In the genomic region with DNA sequence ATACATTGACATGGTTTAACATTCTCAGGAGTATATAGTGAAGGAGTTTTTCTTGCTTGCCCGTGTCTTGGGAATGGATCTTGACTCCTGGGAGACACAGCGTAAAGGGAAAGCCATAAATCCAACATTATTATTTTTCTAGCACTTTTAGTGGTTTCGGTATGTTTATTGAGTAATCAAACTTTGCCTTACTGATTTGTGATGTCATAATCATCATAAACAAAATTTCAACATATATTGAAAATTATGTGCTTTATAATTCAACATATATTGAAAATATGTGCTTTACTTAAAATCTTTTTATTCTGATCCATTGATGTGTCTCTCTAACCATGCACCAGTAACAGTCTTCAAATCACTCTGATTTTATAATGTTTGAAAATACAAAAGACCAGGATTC, we compare ENCODE assay signal across 10 cellular contexts. TPM values are rescaled to one million over a fixed set of nuclear protein-coding genes. Genes with fewer than 3 reads are reported as not detected.
"Had no signal": no experiment of that assay in that cellular context is flagged by ENCODE, and none has a peak within 500 bp of the region (broad histone marks: within the 10 kb centered on the region; RNA-seq: fewer than 3 reads in every experiment).

No MANE protein-coding gene starts in this region.

- H2AFZ ChIP-seq: GM23248 had no signal

- H3K27ac ChIP-seq: GM23248, HL-60 had no signal

- DNase-seq: GOT3, H7, HFFc6, IMR-90, KBM-7 had no signal

- H3K4me3 ChIP-seq: GM23248, HAP-1 had no signal

- H3K9me3 ChIP-seq: HAP-1 had no signal

- H3K9ac ChIP-seq: GM23248 had no signal

- H3K4me1 ChIP-seq: HAP-1 had no signal

- H3K36me3 ChIP-seq: HAP-1 had no signal

RNA-seq across cellular contexts. Expression of a gene that starts 20.2 kb away (rescaled TPM):
- total RNA-seq: GM23248, H4, H7, HFFc6, HT1080, IMR-90 had no signal
- polyA plus RNA-seq: GM23248, IMR-90 had no signal

RNA-seq across cellular contexts. Expression of a gene that starts 28.4 kb away (rescaled TPM):
- total RNA-seq: GM23248, H4, H7, HFFc6, HT1080, IMR-90 had no signal
- polyA plus RNA-seq: GM23248, IMR-90 had no signal

RNA-seq across cellular contexts. Expression of a gene that starts 41.1 kb away (rescaled TPM):
- total RNA-seq: GM23248, H4, H7, HFFc6, HT1080, IMR-90 had no signal
- polyA plus RNA-seq: GM23248, IMR-90 had no signal

RNA-seq across cellular contexts. Expression of a gene that starts 57.5 kb away (rescaled TPM):
- total RNA-seq: GM23248, H4, H7, HFFc6, HT1080, IMR-90 had no signal
- polyA plus RNA-seq: GM23248, IMR-90 had no signal
